Comparison of ENCODE assay signal across 19 cellular contexts in genomic region chr19:51798127-51798526, GRCh38. TPM values are rescaled to one million over a fixed set of nuclear protein-coding genes. Genes with fewer than 3 reads are reported as not detected.
A peak's percentile ranks its signal among the peaks of the same experiment; 100 is the strongest.
DNase-seq lines count a peak whose midpoint lies in the region; ATAC-seq and TF ChIP-seq lines count a peak whose summit lies in the region.
"Had no signal": no experiment of that assay in that cellular context is flagged by ENCODE, and none has a peak within 500 bp of the region (broad histone marks: within the 10 kb centered on the region; RNA-seq: fewer than 3 reads in every experiment).

No MANE protein-coding gene starts in this region.

- POLR2A ChIA-PET in SK-N-SH (lab: Yijun Ruan, JAX) = no interaction called here
- POLR2A ChIA-PET in A673 (lab: Charles Lee; ENCODE audit: low non-redundant PET) = no interaction called here

- intact Hi-C loops in left lung (cut with DNase I) (no loop called here), A673 (cut with micrococcal nuclease; ENCODE audit: unreplicated experiment) (no loop called here)

- 16% methylated on average over 3 of the region's 3 CpGs for WGBS in SK-N-SH (ENCODE audit: low lambda C conversion rate)

- TF ChIP-seq POLR2A in Peyer's patch (IDR thresholded peaks at IDR 0.05) = no peak

- BruUV-seq in A673 (replicated peaks; lab: Mats Ljungman, UMichigan) = no TSS peak

- H3K9ac ChIP-seq in SK-N-SH = 0 out of 2 replicates have a peak overlapping the region, but pooled peaks have one; percentile 16

- no peaks in the 10 kb centered on the region; the same call in 1 of the 2 replicates for H3K79me2 ChIP-seq in SK-N-SH (ENCODE audit: insufficient read depth)

- CTCF ChIA-PET in SK-N-SH (lab: Yijun Ruan, JAX) = interaction anchor here (1.2 to 2.4 kb wide), 2 partner anchors 10 to 141 kb away, joined by 3 to 9 read pairs; no protein-coding TSS in a partner anchor
- CTCF ChIA-PET in A673 (lab: Charles Lee) = no interaction called here

- TF ChIP-seq CTCF in SK-N-SH (IDR thresholded peaks at IDR 0.05) (no peak), Peyer's patch (IDR thresholded peaks at IDR 0.05) (no peak), left lung (IDR thresholded peaks at IDR 0.05) (no peak), A673 (conservative IDR thresholded peaks at IDR 0.05; ENCODE audit: low read depth, low read length) (no peak)

- no peak for ATAC-seq in SK-N-SH treated with all-trans-retinoic acid at 6 μM for 48 hours
- no peak for ATAC-seq in left lung
- no peak for ATAC-seq in GM18858 (IDR thresholded peaks at IDR 0.05; ENCODE audit: unreplicated experiment)

- H3K36me3 ChIP-seq in SK-N-SH (replicated peaks in 1 of 2; ENCODE audit: control insufficient read depth in 1 of 2, insufficient read depth in 2 of 2, low read length in 1 of 2) (no peaks in the 10 kb centered on the region), Peyer's patch (no peaks in the 10 kb centered on the region), left lung (no peaks in the 10 kb centered on the region), A673 (ENCODE audit: insufficient read depth, low read length, poor library complexity, severe bottlenecking) (no peaks in the 10 kb centered on the region)
- H3K36me3 ChIP-seq: BLaER1 treated with 17β-estradiol and CSF1 and Interleukin-3, amounts not matched to agents 10 nM and 100 nM had no signal

- peak overlapping the region in 1 of 2 experiments; percentile 91; a peak in 2 of 4 replicates for H3K27ac ChIP-seq in SK-N-SH (ENCODE audit: low read depth in 2 of 2, low read length in 1 of 2)
- H3K27ac ChIP-seq in Peyer's patch = peak overlapping the region; percentile 26 to 61 (median 30)
- H3K27ac ChIP-seq in left lung = peak overlapping the region; percentile 84 to 87
- H3K27ac ChIP-seq in skin epidermis = peak overlapping the region in 18 of 21 experiments; percentile 5 to 83 (median 76)
- no peak overlapping the region for H3K27ac ChIP-seq in A673 (ENCODE audit: low read depth, low read length, poor library complexity, severe bottlenecking)
- H3K27ac ChIP-seq: 22Rv1, PC-9 had no signal

- peaks cover 51% of the 10 kb centered on the region for H3F3A ChIP-seq in SK-N-SH (replicated peaks; ENCODE audit: insufficient read depth)

- DNase-seq in SK-N-SH (no peak), Peyer's patch (no peak), left lung (no peak), A673 (ENCODE audit: low spot score) (no peak), SHP77 treated with DMSO at 0.1 percent for 48 hours (lab: John Stamatoyannopoulos, UW) (no peak)
- DNase-seq: DMS153, EL, KBM-7, NCI-H1092, NCI-H1694 treated with DMSO at 0.1 percent for 48 hours, NCI-H345, PC-9 had no signal

- no peak for TF ChIP-seq EP300 in SK-N-SH (IDR thresholded peaks at IDR 0.05; ENCODE audit: borderline replicate concordance in 1 of 2, low read depth in 1 of 2, low read length in 1 of 2)

- H3K9me2 ChIP-seq in SK-N-SH = no peaks in the 10 kb centered on the region

- H3K4me1 ChIP-seq in SK-N-SH (ENCODE audit: control insufficient read depth in 1 of 2, insufficient read depth in 2 of 2, low read depth in 1 of 2, low read length in 1 of 2) (peaks cover 10 to 32% of the 10 kb centered on the region in 2 experiments; a peak in 3 of 4 replicates), Peyer's patch (no peaks in the 10 kb centered on the region), left lung (peaks cover 14 to 36% of the 10 kb centered on the region in 2 donors), A673 (ENCODE audit: insufficient read depth, low read length, poor library complexity, severe bottlenecking) (peaks cover 43% of the 10 kb centered on the region)

- H3K27me3 ChIP-seq in SK-N-SH (ENCODE audit: insufficient read depth) = no peaks in the 10 kb centered on the region
- H3K27me3 ChIP-seq in Peyer's patch = no peaks in the 10 kb centered on the region
- H3K27me3 ChIP-seq in left lung = no peaks in the 10 kb centered on the region
- H3K27me3 ChIP-seq in A673 (replicated peaks; ENCODE audit: insufficient read depth, low read depth, low read length, poor library complexity) = no peaks in the 10 kb centered on the region
- H3K27me3 ChIP-seq: BLaER1 treated with 17β-estradiol and CSF1 and Interleukin-3, amounts not matched to agents 10 nM and 100 nM had no signal

- H3K9me3 ChIP-seq in SK-N-SH (no peaks in the 10 kb centered on the region), Peyer's patch (no peaks in the 10 kb centered on the region), left lung (no peaks in the 10 kb centered on the region), A673 (ENCODE audit: low read depth, low read length, poor library complexity, severe bottlenecking) (no peaks in the 10 kb centered on the region)

- no peak overlapping the region for H2AFZ ChIP-seq in SK-N-SH (ENCODE audit: low read depth)
- H2AFZ ChIP-seq: PC-9 had no signal

- no peaks in the 10 kb centered on the region for H4K20me1 ChIP-seq in SK-N-SH (ENCODE audit: insufficient read depth)
- H4K20me1 ChIP-seq: BLaER1 treated with 17β-estradiol and CSF1 and Interleukin-3, amounts not matched to agents 10 nM and 100 nM had no signal

- TF ChIP-seq RAD21 in SK-N-SH (IDR thresholded peaks at IDR 0.05; ENCODE audit: low read length) = no peak

- no peak overlapping the region for H3K4me3 ChIP-seq in SK-N-SH (ENCODE audit: low read depth in 2 of 2, low read length in 1 of 2)
- H3K4me3 ChIP-seq in Peyer's patch = no peak overlapping the region
- H3K4me3 ChIP-seq in left lung = peak overlapping the region in 1 of 2 donors; percentile 33
- H3K4me3 ChIP-seq in skin epidermis = no peak overlapping the region
- no peak overlapping the region for H3K4me3 ChIP-seq in A673 (ENCODE audit: low read depth, low read length, poor library complexity, severe bottlenecking)
- H3K4me3 ChIP-seq: BLaER1 treated with 17β-estradiol and CSF1 and Interleukin-3, amounts not matched to agents 10 nM and 100 nM; PC-9 had no signal

- H3K4me2 ChIP-seq in SK-N-SH = 0 out of 2 replicates have a peak overlapping the region, but pooled peaks have one; percentile 75
- H3K4me2 ChIP-seq: PC-9 had no signal

TF ChIP-seq in SK-N-SH, 30 proteins besides CTCF, POLR2A, EP300 and RAD21:
- no peak for TF ChIP-seq USF2 (IDR thresholded peaks at IDR 0.05; ENCODE audit: borderline replicate concordance, low read depth, low read length)
- TF ChIP-seq GABPA (IDR thresholded peaks at IDR 0.05; ENCODE audit: low read depth) = no peak

TF ChIP-seq in SK-N-SH treated with all-trans-retinoic acid at 6 μM for 48 hours, 23 proteins besides CTCF, POLR2A, EP300 and RAD21 (continues in another document):
- TF ChIP-seq OSR1 (CRISPR knock-in tag; IDR thresholded peaks at IDR 0.05) (no peak), PPARA (CRISPR knock-in tag; IDR thresholded peaks at IDR 0.05; ENCODE audit: borderline replicate concordance) (no peak), CREB5 (CRISPR knock-in tag; IDR thresholded peaks at IDR 0.05; ENCODE audit: low read depth) (no peak), ISL1 (CRISPR knock-in tag; IDR thresholded peaks at IDR 0.05) (no peak), ZC3H10 (CRISPR knock-in tag; IDR thresholded peaks at IDR 0.05) (no peak), TSHZ2 (CRISPR knock-in tag; IDR thresholded peaks at IDR 0.05) (no peak), GLIS3 (CRISPR knock-in tag; IDR thresholded peaks at IDR 0.05) (no peak)

RNA-seq across cellular contexts. Expression of gene FPR3, which starts 3.2 kb away (rescaled TPM):
- polyA plus RNA-seq in SK-N-SH (2012; rRNA removed) = 0.02 and 0.05 TPM in 2 replicates
- polyA plus RNA-seq in SK-N-SH (2012; cell fraction: cytosol; rRNA removed) = 0.08 TPM in 1 of 2 replicates, not detected in the other
- polyA plus RNA-seq in SK-N-SH (2012; cell fraction: nucleus; rRNA removed) = 0.06 TPM in 2 replicates
- total RNA-seq in Peyer's patch (1 to 10 TPM in 3 of 4 donors, not detected in 1; 2.3 to 3.3 (median 2.7) TPM), left lung (10 to 100 TPM; 28.6 to 75.0 TPM), A673 (2021) (not detected in 2 replicates)
- total RNA-seq: H1, PC-9 had no signal
- polyA plus RNA-seq: H1 had no signal

RNA-seq across cellular contexts. Expression of gene FPR2, which starts 37.1 kb away (rescaled TPM):
- not detected in 2 replicates for polyA plus RNA-seq in SK-N-SH (2012; rRNA removed)
- not detected in 2 replicates for polyA plus RNA-seq in SK-N-SH (2012; cell fraction: cytosol; rRNA removed)
- not detected in 2 replicates for polyA plus RNA-seq in SK-N-SH (2012; cell fraction: nucleus; rRNA removed)
- total RNA-seq in Peyer's patch = 1 to 10 TPM in 1 of 4 donors, not detected in 3; 1.9 TPM
- total RNA-seq in left lung = 10 to 100 TPM in 1 of 2 donors, 1 to 10 TPM in 1; 5.9 to 41.7 TPM
- not detected in 2 replicates for total RNA-seq in A673 (2021)
- total RNA-seq: H1, M059J, PC-9 had no signal

RNA-seq across cellular contexts. Expression of gene FPR1, which starts 46.4 kb away (rescaled TPM):
- polyA plus RNA-seq in SK-N-SH (2012; rRNA removed) = 0.03 TPM in 1 of 2 replicates, not detected in the other
- polyA plus RNA-seq in SK-N-SH (2012; cell fraction: cytosol; rRNA removed) = not detected in 2 replicates
- polyA plus RNA-seq in SK-N-SH (2012; cell fraction: nucleus; rRNA removed) = 0.08 TPM in 1 of 2 replicates, not detected in the other
- total RNA-seq in Peyer's patch (1 to 10 TPM; 1.6 to 5.8 (median 2.6) TPM), left lung (100 to 1,000 TPM in 1 of 2 donors, 10 to 100 TPM in 1; 20.0 to 193 TPM), A673 (2021) (not detected in 2 replicates)
- total RNA-seq: H1, PC-9 had no signal

Comparison
In these comparisons a context has a peak if more than half of its experiments do, and no peak if none do; other contexts are left out.
1. RNA of gene FPR3, which starts 3.2 kb away (total RNA-seq): 28.6 to 75.0 TPM in left lung; 2.3 to 3.3 TPM in Peyer's patch and not detected in A673; every median in the first group is over 4 times any median in the second.